26 cellular contexts compared by ENCODE assay signal in the genomic region with DNA sequence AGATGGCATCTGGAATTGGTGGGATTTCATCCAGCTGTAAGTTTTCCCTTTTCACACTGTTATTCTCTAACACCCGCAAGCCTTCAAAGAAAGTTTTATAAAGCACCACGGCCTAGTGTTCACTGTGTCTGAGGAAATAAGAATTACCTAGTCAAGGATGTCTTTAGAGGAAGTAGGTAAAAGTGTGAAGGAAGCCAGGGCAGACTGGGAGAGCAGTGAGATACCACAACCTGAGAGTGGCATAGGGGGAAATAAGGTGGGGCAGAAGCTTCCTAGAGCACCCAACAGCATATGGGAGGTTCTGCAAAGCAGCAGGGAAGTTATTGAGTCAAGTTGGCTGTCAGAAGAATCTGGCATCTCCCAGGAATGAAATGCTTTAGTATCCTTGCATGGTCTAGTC.
"Had no signal": no experiment of that assay in that cellular context is flagged by ENCODE, and none has a peak within 500 bp of the region (broad histone marks: within the 10 kb centered on the region; RNA-seq: fewer than 3 reads in every experiment).

No MANE protein-coding gene starts in this region.

- H3K9me3 Mint-ChIP-seq: activated CD4-positive, alpha-beta T cell treated with anti-CD3 and anti-CD28 coated beads, Interleukin-2, amount 10 ng/mL, durations not matched to agents 24 days and 14 days; activated naive CD4-positive, alpha-beta T cell treated with anti-CD3 and anti-CD28 coated beads, Interleukin-2, amount 50 U/mL, for 24 hours; activated naive CD8-positive, alpha-beta T cell treated with anti-CD3 and anti-CD28 coated beads, Interleukin-2, amount 10 ng/mL, durations not matched to agents 7 days and 5 days; activated T-cell treated with anti-CD3 and anti-CD28 coated beads, Interleukin-2, amount 50 U/mL, for 24 hours; activated T-helper 2 cell treated with anti-CD3 and anti-CD28 coated beads, Interferon-gamma antibody, Interleukin-2, Interleukin-4, amounts not matched to agents 10 μg/mL and 5 μg/mL and 100 μg/mL, durations not matched to agents 14 hours and 24 hours and 36 hours; brain had no signal

- H3K27me3 ChIP-seq: Peyer's patch had no signal

- H3K36me3 ChIP-seq: Peyer's patch, WERI-Rb-1 had no signal

- H3K4me3 Mint-ChIP-seq: activated CD4-positive, alpha-beta T cell treated with anti-CD3 and anti-CD28 coated beads, Interleukin-2, amount 10 ng/mL, durations not matched to agents 24 days and 14 days; activated CD8-positive, alpha-beta T cell treated with anti-CD3 and anti-CD28 coated beads, Interleukin-2, amount 10 ng/mL, durations not matched to agents 7 days and 5 days; activated naive CD4-positive, alpha-beta T cell treated with anti-CD3 and anti-CD28 coated beads, Interleukin-2, amount 50 U/mL, for 24 hours; activated naive CD8-positive, alpha-beta T cell treated with anti-CD3 and anti-CD28 coated beads, Interleukin-2, amount 10 ng/mL, durations not matched to agents 7 days and 5 days; activated T-cell treated with anti-CD3 and anti-CD28 coated beads, Interleukin-2, amount 50 U/mL, for 24 hours; brain had no signal

- H3K4me3 ChIP-seq: K562, Peyer's patch had no signal

- H3K27ac ChIP-seq: Peyer's patch, RWPE1, WERI-Rb-1 had no signal

- H3K4me1 Mint-ChIP-seq: activated CD4-positive, alpha-beta T cell treated with anti-CD3 and anti-CD28 coated beads, Interleukin-2, amount 10 ng/mL, durations not matched to agents 24 days and 14 days; activated naive CD4-positive, alpha-beta T cell treated with anti-CD3 and anti-CD28 coated beads, Interleukin-2, amount 50 U/mL, for 24 hours; activated naive CD8-positive, alpha-beta T cell treated with anti-CD3 and anti-CD28 coated beads, Interleukin-2, amount 10 ng/mL, durations not matched to agents 7 days and 5 days had no signal

- H3K9me3 ChIP-seq: Peyer's patch had no signal

- H3K27me3 Mint-ChIP-seq: activated CD4-positive, alpha-beta T cell treated with anti-CD3 and anti-CD28 coated beads, Interleukin-2, amount 10 ng/mL, durations not matched to agents 24 days and 14 days; activated naive CD4-positive, alpha-beta T cell treated with anti-CD3 and anti-CD28 coated beads, Interleukin-2, amount 50 U/mL, for 24 hours; activated naive CD8-positive, alpha-beta T cell treated with anti-CD3 and anti-CD28 coated beads, Interleukin-2, amount 10 ng/mL, durations not matched to agents 7 days and 5 days; activated T-cell treated with anti-CD3 and anti-CD28 coated beads, Interleukin-2, amount 50 U/mL, for 24 hours had no signal

- ATAC-seq: activated CD8-positive, alpha-beta T cell treated with anti-CD3 and anti-CD28 coated beads, Interleukin-2, amount 10 ng/mL, durations not matched to agents 7 days and 5 days; K562; PC-3; Right ventricle myocardium inferior; SK-N-SH treated with all-trans-retinoic acid at 6 μM for 48 hours had no signal

- H3K4me1 ChIP-seq: Peyer's patch had no signal

- DNase-seq: activated CD4-positive, alpha-beta T cell treated with anti-CD3 and anti-CD28 coated beads, Interleukin-2, amount 10 ng/mL, durations not matched to agents 24 days and 14 days; activated CD4-positive, alpha-beta T cell treated with anti-CD3 and anti-CD28 coated beads, Interleukin-2, amount 50 U/mL, for 4 hours; activated CD8-positive, alpha-beta T cell treated with anti-CD3 and anti-CD28 coated beads, Interleukin-2, amount 10 ng/mL, durations not matched to agents 7 days and 5 days; activated gamma-delta T cell; activated naive CD4-positive, alpha-beta T cell treated with Interleukin-2 at 50 U/mL for 16 hours; activated naive CD8-positive, alpha-beta T cell treated with anti-CD3 and anti-CD28 coated beads, Interleukin-2, amount 10 ng/mL, durations not matched to agents 7 days and 5 days; activated T-cell treated with anti-CD3 and anti-CD28 coated beads, Interleukin-2, amount 50 U/mL, for 24 hours; cerebellar nuclear complex; NCI-H1417 treated with DMSO at 0.1 percent for 48 hours; NCI-H1930; NCI-H2081 treated with DMSO at 0.1 percent for 48 hours; NCI-H226; NCI-H510A; NK-92 treated with Interleukin-12 subunit alpha and Interleukin-12 subunit beta, amount 100 ng/mL, for 24 hours; PC-3; Peyer's patch; SIG-M5; T1000; WERI-Rb-1 had no signal

- H3K36me3 Mint-ChIP-seq: activated naive CD4-positive, alpha-beta T cell treated with anti-CD3 and anti-CD28 coated beads, Interleukin-2, amount 50 U/mL, for 24 hours; activated naive CD8-positive, alpha-beta T cell treated with anti-CD3 and anti-CD28 coated beads, Interleukin-2, amount 10 ng/mL, durations not matched to agents 7 days and 5 days; brain had no signal

- H3K27ac Mint-ChIP-seq: activated CD4-positive, alpha-beta T cell treated with anti-CD3 and anti-CD28 coated beads, Interleukin-2, amount 10 ng/mL, durations not matched to agents 24 days and 14 days; activated CD8-positive, alpha-beta T cell treated with anti-CD3 and anti-CD28 coated beads, Interleukin-2, amount 10 ng/mL, durations not matched to agents 7 days and 5 days; activated naive CD4-positive, alpha-beta T cell treated with anti-CD3 and anti-CD28 coated beads, Interleukin-2, amount 50 U/mL, for 24 hours; activated naive CD8-positive, alpha-beta T cell treated with anti-CD3 and anti-CD28 coated beads, Interleukin-2, amount 10 ng/mL, durations not matched to agents 7 days and 5 days; activated T-cell treated with anti-CD3 and anti-CD28 coated beads, Interleukin-2, amount 50 U/mL, for 24 hours; activated T-helper 2 cell treated with anti-CD3 and anti-CD28 coated beads, Interferon-gamma antibody, Interleukin-2, Interleukin-4, amounts not matched to agents 10 μg/mL and 5 μg/mL and 100 μg/mL, durations not matched to agents 14 hours and 24 hours and 36 hours had no signal
